In genomic region chr19:8259142-8259921, GRCh38 we compare ENCODE assay signal across 1 cellular context.
TF ChIP-seq lines count a peak whose summit lies in the region.

No MANE protein-coding gene starts in this region.

TF ChIP-seq in GM23338, 12 proteins besides CTCF, POLR2A, EP300 and RAD21:
- TF ChIP-seq ZNF462 (CRISPR knock-in tag; IDR thresholded peaks at IDR 0.05) (no peak), EZH2phosphoT487 (IDR thresholded peaks at IDR 0.05; ENCODE audit: unreplicated experiment) (no peak), POLR2AphosphoS5 (IDR thresholded peaks at IDR 0.05; ENCODE audit: low read depth) (no peak), ZNF331 (CRISPR knock-in tag; IDR thresholded peaks at IDR 0.05; ENCODE audit: low read depth) (no peak), EZH2 (IDR thresholded peaks at IDR 0.05; ENCODE audit: low read depth, unreplicated experiment) (no peak), NANOG (IDR thresholded peaks at IDR 0.05; ENCODE audit: borderline replicate concordance) (no peak), STAT1 (IDR thresholded peaks at IDR 0.05; ENCODE audit: unreplicated experiment) (no peak), CREB1 (CRISPR knock-in tag; IDR thresholded peaks at IDR 0.05; ENCODE audit: low read depth) (no peak)
- TF ChIP-seq, protein P1, sequence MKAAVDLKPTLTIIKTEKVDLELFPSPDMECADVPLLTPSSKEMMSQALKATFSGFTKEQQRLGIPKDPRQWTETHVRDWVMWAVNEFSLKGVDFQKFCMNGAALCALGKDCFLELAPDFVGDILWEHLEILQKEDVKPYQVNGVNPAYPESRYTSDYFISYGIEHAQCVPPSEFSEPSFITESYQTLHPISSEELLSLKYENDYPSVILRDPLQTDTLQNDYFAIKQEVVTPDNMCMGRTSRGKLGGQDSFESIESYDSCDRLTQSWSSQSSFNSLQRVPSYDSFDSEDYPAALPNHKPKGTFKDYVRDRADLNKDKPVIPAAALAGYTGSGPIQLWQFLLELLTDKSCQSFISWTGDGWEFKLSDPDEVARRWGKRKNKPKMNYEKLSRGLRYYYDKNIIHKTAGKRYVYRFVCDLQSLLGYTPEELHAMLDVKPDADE (IDR thresholded peaks at IDR 0.05), result no peak
- TF ChIP-seq, protein P2, sequence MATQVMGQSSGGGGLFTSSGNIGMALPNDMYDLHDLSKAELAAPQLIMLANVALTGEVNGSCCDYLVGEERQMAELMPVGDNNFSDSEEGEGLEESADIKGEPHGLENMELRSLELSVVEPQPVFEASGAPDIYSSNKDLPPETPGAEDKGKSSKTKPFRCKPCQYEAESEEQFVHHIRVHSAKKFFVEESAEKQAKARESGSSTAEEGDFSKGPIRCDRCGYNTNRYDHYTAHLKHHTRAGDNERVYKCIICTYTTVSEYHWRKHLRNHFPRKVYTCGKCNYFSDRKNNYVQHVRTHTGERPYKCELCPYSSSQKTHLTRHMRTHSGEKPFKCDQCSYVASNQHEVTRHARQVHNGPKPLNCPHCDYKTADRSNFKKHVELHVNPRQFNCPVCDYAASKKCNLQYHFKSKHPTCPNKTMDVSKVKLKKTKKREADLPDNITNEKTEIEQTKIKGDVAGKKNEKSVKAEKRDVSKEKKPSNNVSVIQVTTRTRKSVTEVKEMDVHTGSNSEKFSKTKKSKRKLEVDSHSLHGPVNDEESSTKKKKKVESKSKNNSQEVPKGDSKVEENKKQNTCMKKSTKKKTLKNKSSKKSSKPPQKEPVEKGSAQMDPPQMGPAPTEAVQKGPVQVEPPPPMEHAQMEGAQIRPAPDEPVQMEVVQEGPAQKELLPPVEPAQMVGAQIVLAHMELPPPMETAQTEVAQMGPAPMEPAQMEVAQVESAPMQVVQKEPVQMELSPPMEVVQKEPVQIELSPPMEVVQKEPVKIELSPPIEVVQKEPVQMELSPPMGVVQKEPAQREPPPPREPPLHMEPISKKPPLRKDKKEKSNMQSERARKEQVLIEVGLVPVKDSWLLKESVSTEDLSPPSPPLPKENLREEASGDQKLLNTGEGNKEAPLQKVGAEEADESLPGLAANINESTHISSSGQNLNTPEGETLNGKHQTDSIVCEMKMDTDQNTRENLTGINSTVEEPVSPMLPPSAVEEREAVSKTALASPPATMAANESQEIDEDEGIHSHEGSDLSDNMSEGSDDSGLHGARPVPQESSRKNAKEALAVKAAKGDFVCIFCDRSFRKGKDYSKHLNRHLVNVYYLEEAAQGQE (IDR thresholded peaks at IDR 0.05; ENCODE audit: unreplicated experiment), result no peak
TF ChIP-seq in GM23338: peak in this region for 0.
